19 cellular contexts compared by ENCODE assay signal in the genomic region with DNA sequence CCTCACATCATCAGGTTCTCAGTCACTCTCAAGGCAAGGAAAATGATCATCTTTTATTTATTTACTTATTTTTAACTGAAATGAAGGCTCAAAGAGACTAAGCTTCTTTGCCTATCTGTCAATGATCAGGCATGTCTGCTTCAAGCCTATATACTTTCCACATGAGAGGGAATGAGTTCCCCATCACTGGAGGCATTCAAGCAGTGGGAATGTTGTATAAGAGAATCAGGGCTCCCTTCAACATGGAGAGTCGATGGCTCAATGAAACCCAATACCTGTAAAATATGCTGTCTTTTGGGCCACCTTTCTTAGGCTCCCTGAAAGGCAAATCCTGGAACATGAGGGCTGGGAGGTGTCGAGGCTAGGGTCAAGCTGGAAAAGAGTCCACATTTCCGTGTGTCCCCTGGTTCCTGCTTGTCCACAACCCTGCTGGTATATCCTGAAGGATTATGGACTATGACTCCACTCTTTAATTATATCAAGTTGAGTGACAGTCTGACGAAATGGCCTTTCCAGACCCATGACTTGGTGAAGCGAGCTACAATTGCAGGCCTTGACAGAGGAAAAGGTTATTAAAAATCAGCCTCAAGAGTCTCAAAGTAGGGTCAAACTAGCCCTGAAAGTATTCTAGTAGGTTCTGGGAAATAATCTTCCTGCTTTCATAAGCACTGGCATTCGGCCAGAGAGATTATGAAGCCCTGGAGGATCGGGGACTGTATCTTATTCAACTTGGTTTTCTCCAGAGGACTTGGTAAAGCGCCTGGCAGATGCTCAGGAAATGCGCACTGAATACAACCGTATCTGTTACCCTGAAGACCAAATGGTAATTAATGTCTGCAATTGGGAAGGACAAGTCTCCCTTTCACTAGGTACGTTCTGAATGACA.
A peak's percentile ranks its signal among the peaks of the same experiment; 100 is the strongest.
DNase-seq lines count a peak whose midpoint lies in the region; ATAC-seq and TF ChIP-seq lines count a peak whose summit lies in the region.
"Had no signal": no experiment of that assay in that cellular context is flagged by ENCODE, and none has a peak within 500 bp of the region (broad histone marks: within the 10 kb centered on the region; RNA-seq: fewer than 3 reads in every experiment).

No MANE protein-coding gene starts in this region.

- peak overlapping the region in 3 of 5 experiments; percentile 64 to 81 (median 70) for H3K27ac Mint-ChIP-seq in brain

- H3K4me1 Mint-ChIP-seq in brain, result peaks cover 9% of the 10 kb centered on the region
- H3K4me1 Mint-ChIP-seq: neural crest cell had no signal

- H3K36me3 ChIP-seq in colonic mucosa, result no peaks in the 10 kb centered on the region
- H3K36me3 ChIP-seq: suprapubic skin had no signal

- H3K4me3 Mint-ChIP-seq in brain, result no peak overlapping the region
- H3K4me3 Mint-ChIP-seq: neural crest cell had no signal

- no peaks in the 10 kb centered on the region for H3K36me3 Mint-ChIP-seq in brain

- no peaks in the 10 kb centered on the region for H3K27me3 ChIP-seq in colonic mucosa
- H3K27me3 ChIP-seq: body of pancreas had no signal

- peak; percentile 80 for DNase-seq in DMS 273 (lab: John Stamatoyannopoulos, UW; ENCODE audit: unreplicated experiment)
- DNase-seq in NCI-H1436 (lab: John Stamatoyannopoulos, UW), result peak; percentile 81
- DNase-seq in left ventricle myocardium superior, result no peak
- no peak for DNase-seq in DMS53 treated with DMSO at 0.1 percent for 48 hours (lab: John Stamatoyannopoulos, UW; ENCODE audit: unreplicated experiment)
- DNase-seq in retina, result no peak
- DNase-seq in colonic mucosa, result no peak
- DNase-seq: activated CD8-positive, alpha-beta memory T cell treated with anti-CD3 and anti-CD28 coated beads, Interleukin-2, amount 50 U/mL, for 48 hours; body of pancreas; GF-D8; NCI-H1930; NCI-H446 treated with DMSO at 0.1 percent for 48 hours; stimulated activated CD4-positive, alpha-beta T cell treated with anti-CD3 and anti-CD28 coated beads, Interleukin-1b, Interleukin-23, amount 100 ng/mL, for 48 hours; T-helper 9 cell had no signal

- TF ChIP-seq CTCF in brain (conservative IDR thresholded peaks at IDR 0.05), result no peak
- no peak for TF ChIP-seq CTCF in colonic mucosa (IDR thresholded peaks at IDR 0.05)

- no peak overlapping the region for H3K27ac ChIP-seq in colonic mucosa
- H3K27ac ChIP-seq: body of pancreas, coronary artery, RWPE1, suprapubic skin had no signal

- no peaks in the 10 kb centered on the region for H3K9me3 ChIP-seq in colonic mucosa
- H3K9me3 ChIP-seq: body of pancreas, suprapubic skin had no signal

- intact Hi-C loops in left ventricle myocardium superior (cut with micrococcal nuclease), result no loop called here
- intact Hi-C loops in colonic mucosa (cut with DNase I), result no loop called here

- H3K9me3 Mint-ChIP-seq in brain, result no peaks in the 10 kb centered on the region
- H3K9me3 Mint-ChIP-seq: neural crest cell had no signal

- no peak overlapping the region for H3K9ac ChIP-seq in colonic mucosa (ENCODE audit: low read depth in 2 of 2, low read length in 2 of 2)

- H3K4me1 ChIP-seq in colonic mucosa, result no peaks in the 10 kb centered on the region
- H3K4me1 ChIP-seq: body of pancreas, suprapubic skin had no signal

- H3K4me3 ChIP-seq in colonic mucosa, result no peak overlapping the region
- H3K4me3 ChIP-seq: body of pancreas, coronary artery, suprapubic skin had no signal

- ATAC-seq in left ventricle myocardium superior, result peak; percentile 71
- no peak for ATAC-seq in GM21737 (IDR thresholded peaks at IDR 0.05; ENCODE audit: unreplicated experiment)
- ATAC-seq: body of pancreas had no signal

- H3K27me3 Mint-ChIP-seq in brain, result peaks cover 7% of the 10 kb centered on the region

Comparison
In these comparisons a context has a peak if more than half of its experiments do, and no peak if none do; other contexts are left out.
1. DNase-seq: peak in DMS 273 (single experiment) and NCI-H1436 (single experiment); none in left ventricle myocardium superior (single experiment), DMS53 treated with DMSO at 0.1 percent for 48 hours (single experiment), retina (single experiment) and colonic mucosa (single experiment).